24 cellular contexts compared by ENCODE assay signal in genomic region chr16:1298406-1298805, GRCh38. TPM values are rescaled to one million over a fixed set of nuclear protein-coding genes. Genes with fewer than 3 reads are reported as not detected.
DNase-seq lines count a peak whose midpoint lies in the region; ATAC-seq and TF ChIP-seq lines count a peak whose summit lies in the region.
"Had no signal": no experiment of that assay in that cellular context is flagged by ENCODE, and none has a peak within 500 bp of the region (broad histone marks: within the 10 kb centered on the region; RNA-seq: fewer than 3 reads in every experiment).

No MANE protein-coding gene starts in this region.

- H3K27me3 ChIP-seq in Caco-2 (replicated peaks; ENCODE audit: control insufficient read depth, insufficient read depth, low read length) (no peaks in the 10 kb centered on the region), PC-3 (ENCODE audit: low read length) (no peaks in the 10 kb centered on the region), parathyroid adenoma (ENCODE audit: control insufficient read depth, insufficient read depth, low read length) (no peaks in the 10 kb centered on the region)
- H3K27me3 ChIP-seq: BLaER1 had no signal

- H2AFZ ChIP-seq in PC-3 (ENCODE audit: low read length) = no peak overlapping the region
- H2AFZ ChIP-seq in parathyroid adenoma = no peak overlapping the region

- POLR2A ChIA-PET in Caco-2 (lab: Charles Lee) (interaction anchor here (0.9 kb wide), 1 partner anchor 10 kb away, joined by 3 read pairs; no protein-coding TSS in a partner anchor), PC-3 (lab: Charles Lee; ENCODE audit: unreplicated experiment) (no interaction called here)

- peaks cover 46% of the 10 kb centered on the region for H3K4me1 ChIP-seq in Caco-2
- peaks cover 20% of the 10 kb centered on the region for H3K4me1 ChIP-seq in PC-3 (ENCODE audit: insufficient read depth, low read length)
- H3K4me1 ChIP-seq in parathyroid adenoma = peaks cover 26% of the 10 kb centered on the region

- H3K4me3 ChIP-seq in Caco-2 (ENCODE audit: low read depth, low read length) (no peak overlapping the region), PC-3 (ENCODE audit: low read length) (no peak overlapping the region), epithelial cell of proximal tubule (ENCODE audit: low read depth, low read length) (peak overlapping the region; percentile 53), parathyroid adenoma (ENCODE audit: low read depth, low read length) (peak overlapping the region; percentile 79)
- H3K4me3 ChIP-seq: BLaER1 had no signal

- intact Hi-C loops in Caco-2 (cut with micrococcal nuclease; ENCODE audit: unreplicated experiment) = no loop called here
- intact Hi-C loops in PC-3 (cut with micrococcal nuclease) = no loop called here

- no peaks in the 10 kb centered on the region for H3K9me3 Mint-ChIP-seq in Caco-2 (ENCODE audit: unreplicated experiment)
- no peaks in the 10 kb centered on the region for H3K9me3 Mint-ChIP-seq in chondrocyte (ENCODE audit: low read depth)
- no peaks in the 10 kb centered on the region for H3K9me3 Mint-ChIP-seq in mesothelial cell of epicardium
- H3K9me3 Mint-ChIP-seq: CD4-positive, alpha-beta memory T cell had no signal

- no peaks in the 10 kb centered on the region for H3K9me2 ChIP-seq in PC-3 (replicated peaks; ENCODE audit: low read length)

- H3K79me2 ChIP-seq in PC-3 (ENCODE audit: low read length) (no peaks in the 10 kb centered on the region), parathyroid adenoma (no peaks in the 10 kb centered on the region)

- H3K27me3 Mint-ChIP-seq in Caco-2 (ENCODE audit: insufficient read depth, unreplicated experiment) (no peaks in the 10 kb centered on the region), chondrocyte (ENCODE audit: low read depth) (peaks cover 27% of the 10 kb centered on the region), mesothelial cell of epicardium (ENCODE audit: low read depth) (peaks cover 18% of the 10 kb centered on the region)

- BruUV-seq in Caco-2 (replicated peaks; lab: Mats Ljungman, UMichigan) (no TSS peak), PC-3 (replicated peaks; lab: Mats Ljungman, UMichigan) (no TSS peak)

- no peaks in the 10 kb centered on the region for H4K20me1 ChIP-seq in PC-3 (ENCODE audit: low read length)
- H4K20me1 ChIP-seq: BLaER1 had no signal

- H3K4me3 Mint-ChIP-seq in Caco-2 (ENCODE audit: unreplicated experiment) = peak overlapping the region; percentile 69
- H3K4me3 Mint-ChIP-seq in chondrocyte (ENCODE audit: unreplicated experiment) = no peak overlapping the region
- no peak overlapping the region for H3K4me3 Mint-ChIP-seq in mesothelial cell of epicardium
- H3K4me3 Mint-ChIP-seq: CD4-positive, alpha-beta memory T cell had no signal

- H3K27ac Mint-ChIP-seq in Caco-2 (ENCODE audit: unreplicated experiment) = peak overlapping the region; percentile 76
- no peak overlapping the region for H3K27ac Mint-ChIP-seq in chondrocyte (ENCODE audit: unreplicated experiment)
- no peak overlapping the region for H3K27ac Mint-ChIP-seq in mesothelial cell of epicardium
- H3K27ac Mint-ChIP-seq: CD4-positive, alpha-beta memory T cell had no signal

- H3K4me1 Mint-ChIP-seq in Caco-2 (ENCODE audit: low read depth, unreplicated experiment) (peaks cover 22% of the 10 kb centered on the region), chondrocyte (ENCODE audit: low read depth) (peaks cover 7% of the 10 kb centered on the region), mesothelial cell of epicardium (peaks cover 24% of the 10 kb centered on the region)

- ATAC-seq in PC-3 = no peak
- ATAC-seq in HG03039 (IDR thresholded peaks at IDR 0.05; ENCODE audit: unreplicated experiment) = no peak

- CTCF ChIA-PET in Caco-2 (lab: Charles Lee) = no interaction called here
- CTCF ChIA-PET in PC-3 (lab: Charles Lee) = no interaction called here

- DNase-seq in Caco-2 = no peak
- no peak for DNase-seq in PC-3
- DNase-seq in epithelial cell of proximal tubule (ENCODE audit: low read depth) = no peak
- DNase-seq in chondrocyte (ENCODE audit: low spot score) = no peak
- no peak for DNase-seq in OCI-M1 (lab: John Stamatoyannopoulos, UW)
- DNase-seq in mesothelial cell of epicardium (ENCODE audit: low spot score in 2 of 2, unreplicated experiment in 2 of 2) = no peak
- DNase-seq: CD4-positive, alpha-beta memory T cell; GDM1; NCI-H1105; NCI-H146; NCI-H2029; NCI-H226; NCI-H510A treated with DMSO at 0.1 percent for 48 hours; NCI-H82; RPMI8226; SHP77 had no signal

- H3K36me3 ChIP-seq in Caco-2 (ENCODE audit: control insufficient read depth, insufficient read depth, low read length) (no peaks in the 10 kb centered on the region), PC-3 (ENCODE audit: low read depth, low read length) (no peaks in the 10 kb centered on the region), parathyroid adenoma (ENCODE audit: control insufficient read depth, insufficient read depth, low read length) (no peaks in the 10 kb centered on the region)
- H3K36me3 ChIP-seq: BLaER1 had no signal

- TF ChIP-seq CTCF in Caco-2 (IDR thresholded peaks at IDR 0.05; ENCODE audit: insufficient read depth in 1 of 2, low read depth in 1 of 2, low read length in 1 of 2, severe bottlenecking in 1 of 2, unreplicated experiment in 1 of 2) (no peak), PC-3 (conservative IDR thresholded peaks at IDR 0.05; ENCODE audit: low read depth, low read length) (no peak), epithelial cell of proximal tubule (conservative IDR thresholded peaks at IDR 0.05; ENCODE audit: low read depth, low read length) (no peak), parathyroid adenoma (IDR thresholded peaks at IDR 0.05) (no peak), chondrocyte (IDR thresholded peaks at IDR 0.05) (no peak), mesothelial cell of epicardium (IDR thresholded peaks at IDR 0.05; ENCODE audit: unreplicated experiment) (no peak)

- peak overlapping the region; percentile 99 for H3K27ac ChIP-seq in PC-3 (ENCODE audit: low read length)
- peak overlapping the region; percentile 95 for H3K27ac ChIP-seq in parathyroid adenoma
- H3K27ac ChIP-seq: BLaER1, HL-60, KMS-11 had no signal

- no peaks in the 10 kb centered on the region for H3F3A ChIP-seq in PC-3 (ENCODE audit: low read length, unreplicated experiment)

- H3K36me3 Mint-ChIP-seq in Caco-2 (ENCODE audit: insufficient read depth, unreplicated experiment) (peaks cover 11% of the 10 kb centered on the region), chondrocyte (ENCODE audit: low read depth) (no peaks in the 10 kb centered on the region), mesothelial cell of epicardium (no peaks in the 10 kb centered on the region)
- H3K36me3 Mint-ChIP-seq: CD4-positive, alpha-beta memory T cell had no signal

- no peak overlapping the region for H3K4me2 ChIP-seq in PC-3 (ENCODE audit: low read length)
- H3K4me2 ChIP-seq in parathyroid adenoma (ENCODE audit: low read length) = peak overlapping the region; percentile 75
- H3K4me2 ChIP-seq: KMS-11 had no signal

- H3K9me3 ChIP-seq in Caco-2 (no peaks in the 10 kb centered on the region), PC-3 (ENCODE audit: low read length) (no peaks in the 10 kb centered on the region), parathyroid adenoma (ENCODE audit: control insufficient read depth, low read length) (no peaks in the 10 kb centered on the region)
- H3K9me3 ChIP-seq: BLaER1 had no signal

- H3K9ac ChIP-seq in PC-3 (ENCODE audit: low read length) = no peak overlapping the region
- no peak overlapping the region for H3K9ac ChIP-seq in parathyroid adenoma
- H3K9ac ChIP-seq: BLaER1, KMS-11 had no signal

RNA-seq across cellular contexts. Expression of gene UBE2I, which starts 11.0 kb away (rescaled TPM):
- total RNA-seq in Caco-2 (2022) = 178 and 199 TPM in 2 replicates
- 71.3 and 116 TPM in 2 replicates for total RNA-seq in PC-3 (2014; rRNA removed)
- 97.0 and 112 TPM in 2 replicates for total RNA-seq in epithelial cell of proximal tubule
- total RNA-seq in chondrocyte = 97.9 to 110 TPM (median 105 TPM) in 3 replicates
- total RNA-seq in mesothelial cell of epicardium = 205 to 214 TPM (median 208 TPM) in 3 replicates

RNA-seq across cellular contexts. Expression of gene BAIAP3, which starts 35.0 kb away (rescaled TPM):
- total RNA-seq in Caco-2 (2022) (4.2 and 5.0 TPM in 2 replicates), PC-3 (2014; rRNA removed) (13.1 and 18.2 TPM in 2 replicates), epithelial cell of proximal tubule (1.5 and 3.9 TPM in 2 replicates), chondrocyte (0.36 to 1.7 TPM (median 1.5 TPM) in 3 replicates), mesothelial cell of epicardium (1.3 to 2.4 TPM (median 2.3 TPM) in 3 replicates)

RNA-seq across cellular contexts. Expression of gene TPSD1, which starts 42.5 kb away (rescaled TPM):
- not detected in 2 replicates for total RNA-seq in Caco-2 (2022)
- total RNA-seq in PC-3 (2014; rRNA removed) = not detected in 2 replicates
- not detected in 2 replicates for total RNA-seq in epithelial cell of proximal tubule
- not detected in 3 replicates for total RNA-seq in chondrocyte
- not detected in 3 replicates for total RNA-seq in mesothelial cell of epicardium
- total RNA-seq: CD4-positive, alpha-beta memory T cell; H1; HT-29; OCI-LY7 had no signal

RNA-seq across cellular contexts. Expression of gene TSR3, which starts 53.3 kb away (rescaled TPM):
- total RNA-seq in Caco-2 (2022) (48.3 and 48.6 TPM in 2 replicates), PC-3 (2014; rRNA removed) (117 and 142 TPM in 2 replicates), epithelial cell of proximal tubule (123 and 157 TPM in 2 replicates), chondrocyte (52.2 to 56.8 TPM (median 56.0 TPM) in 3 replicates), mesothelial cell of epicardium (42.1 to 43.7 TPM (median 42.7 TPM) in 3 replicates)

RNA-seq across cellular contexts. Expression of gene GNPTG, which starts 53.3 kb away (rescaled TPM):
- total RNA-seq in Caco-2 (2022) = 37.3 and 37.6 TPM in 2 replicates
- total RNA-seq in PC-3 (2014; rRNA removed) = 36.0 and 36.3 TPM in 2 replicates
- 38.3 and 63.9 TPM in 2 replicates for total RNA-seq in epithelial cell of proximal tubule
- 58.3 to 68.4 TPM (median 60.7 TPM) in 3 replicates for total RNA-seq in chondrocyte
- total RNA-seq in mesothelial cell of epicardium = 47.8 to 52.9 TPM (median 48.4 TPM) in 3 replicates

Comparison
In these comparisons a context has a peak if more than half of its experiments do, and no peak if none do; other contexts are left out.
1. H3K4me3 ChIP-seq: peak in epithelial cell of proximal tubule (single experiment) and parathyroid adenoma (single experiment); none in Caco-2 (single experiment) and PC-3 (single experiment).